Comparison of ENCODE assay signal across 8 cellular contexts in the genomic region with DNA sequence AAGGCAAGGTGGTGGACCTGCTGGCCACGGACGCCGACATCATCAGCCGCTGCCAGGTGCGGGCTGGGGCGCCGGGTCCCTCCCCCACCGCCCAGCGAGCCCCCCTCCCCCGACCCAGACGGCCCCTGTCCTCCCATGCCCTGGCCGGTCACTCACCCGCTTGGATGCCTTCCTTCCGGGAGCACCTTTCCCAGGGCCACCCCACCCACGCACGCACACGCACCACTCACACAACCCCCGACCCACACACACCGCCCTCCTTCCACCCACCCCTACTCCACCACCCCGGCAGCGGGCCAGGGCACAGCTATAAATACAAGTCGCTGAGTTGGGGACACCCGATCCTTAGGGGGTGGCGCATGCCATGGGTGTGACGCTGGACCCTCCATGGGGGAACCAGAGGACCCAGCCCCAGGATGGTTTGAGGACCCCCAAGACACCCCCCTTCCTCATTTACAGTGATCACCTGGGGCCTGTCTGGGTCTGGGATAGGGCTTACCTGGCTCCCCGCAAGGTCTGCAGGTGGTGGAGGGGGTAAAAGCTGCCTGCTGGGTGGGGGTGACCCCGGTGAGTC. TPM values are rescaled to one million over a fixed set of nuclear protein-coding genes. Genes with fewer than 3 reads are reported as not detected.
DNase-seq lines count a peak whose midpoint lies in the region; ATAC-seq and TF ChIP-seq lines count a peak whose summit lies in the region.

No MANE protein-coding gene starts in this region.

- H3K4me3 ChIP-seq in CD4-positive, CD25-positive, alpha-beta regulatory T cell (ENCODE audit: low read depth, low read length) = no peak overlapping the region

- peaks cover 0 to 7% (median 0%) of the 10 kb centered on the region in 4 donors for H3K4me1 Mint-ChIP-seq in CD4-positive, CD25-positive, alpha-beta regulatory T cell
- no peaks in the 10 kb centered on the region for H3K4me1 Mint-ChIP-seq in activated naive CD8-positive, alpha-beta T cell treated with anti-CD3 and anti-CD28 coated beads for 36 hours
- no peaks in the 10 kb centered on the region for H3K4me1 Mint-ChIP-seq in immature natural killer cell
- peaks cover 5% of the 10 kb centered on the region in 2 donors for H3K4me1 Mint-ChIP-seq in stimulated activated naive B cell treated with anti-CD40 and anti-IgM and Interleukin-4, amounts not matched to agents 10 μg/mL and 1 μg/mL and 100 μg/mL, for 72 hours

- no peaks in the 10 kb centered on the region for H3K36me3 ChIP-seq in CD4-positive, CD25-positive, alpha-beta regulatory T cell (ENCODE audit: control insufficient read depth, insufficient read depth, low read length)

- no peaks in the 10 kb centered on the region for H3K9me3 ChIP-seq in CD4-positive, CD25-positive, alpha-beta regulatory T cell (ENCODE audit: control insufficient read depth in 2 of 2, low read length in 2 of 2)

- H3K27ac Mint-ChIP-seq in CD4-positive, CD25-positive, alpha-beta regulatory T cell = no peak overlapping the region
- H3K27ac Mint-ChIP-seq in activated naive CD8-positive, alpha-beta T cell treated with anti-CD3 and anti-CD28 coated beads for 36 hours = no peak overlapping the region
- no peak overlapping the region for H3K27ac Mint-ChIP-seq in immature natural killer cell
- peak overlapping the region; percentile 76 for H3K27ac Mint-ChIP-seq in stimulated activated naive B cell treated with anti-CD40 and anti-IgM and Interleukin-4, amounts not matched to agents 10 μg/mL and 1 μg/mL and 100 μg/mL, for 72 hours

- peak in 2 of 3 donors; percentile 9 to 11 for DNase-seq in CD4-positive, CD25-positive, alpha-beta regulatory T cell
- DNase-seq in activated naive CD8-positive, alpha-beta T cell treated with anti-CD3 and anti-CD28 coated beads for 36 hours = no peak
- DNase-seq in immature natural killer cell = peak in 1 of 3 donors; percentile 20
- DNase-seq in stimulated activated naive B cell treated with anti-CD40 and anti-IgM and Interleukin-4, amounts not matched to agents 10 μg/mL and 1 μg/mL and 100 μg/mL, for 72 hours = no peak
- DNase-seq in OCI-M1 (lab: John Stamatoyannopoulos, UW) = no peak

- no peak for TF ChIP-seq EP300 in Ishikawa (IDR thresholded peaks at IDR 0.05; ENCODE audit: borderline replicate concordance)

- H3K27me3 Mint-ChIP-seq in CD4-positive, CD25-positive, alpha-beta regulatory T cell = peaks cover 4% of the 10 kb centered on the region
- H3K27me3 Mint-ChIP-seq in activated naive CD8-positive, alpha-beta T cell treated with anti-CD3 and anti-CD28 coated beads for 36 hours = no peaks in the 10 kb centered on the region
- H3K27me3 Mint-ChIP-seq in immature natural killer cell (ENCODE audit: low read depth in 3 of 3) = peaks cover 1 to 3% (median 2%) of the 10 kb centered on the region in 3 donors
- H3K27me3 Mint-ChIP-seq in stimulated activated naive B cell treated with anti-CD40 and anti-IgM and Interleukin-4, amounts not matched to agents 10 μg/mL and 1 μg/mL and 100 μg/mL, for 72 hours = peaks cover 16 to 27% of the 10 kb centered on the region in 2 donors

- no peaks in the 10 kb centered on the region for H3K27me3 ChIP-seq in CD4-positive, CD25-positive, alpha-beta regulatory T cell (ENCODE audit: control insufficient read depth, insufficient read depth, low read length)

- no peaks in the 10 kb centered on the region for H3K9me3 Mint-ChIP-seq in CD4-positive, CD25-positive, alpha-beta regulatory T cell
- no peaks in the 10 kb centered on the region for H3K9me3 Mint-ChIP-seq in activated naive CD8-positive, alpha-beta T cell treated with anti-CD3 and anti-CD28 coated beads for 36 hours
- H3K9me3 Mint-ChIP-seq in immature natural killer cell = no peaks in the 10 kb centered on the region
- H3K9me3 Mint-ChIP-seq in stimulated activated naive B cell treated with anti-CD40 and anti-IgM and Interleukin-4, amounts not matched to agents 10 μg/mL and 1 μg/mL and 100 μg/mL, for 72 hours = no peaks in the 10 kb centered on the region

- H3K36me3 Mint-ChIP-seq in CD4-positive, CD25-positive, alpha-beta regulatory T cell = no peaks in the 10 kb centered on the region
- H3K36me3 Mint-ChIP-seq in activated naive CD8-positive, alpha-beta T cell treated with anti-CD3 and anti-CD28 coated beads for 36 hours = no peaks in the 10 kb centered on the region
- no peaks in the 10 kb centered on the region for H3K36me3 Mint-ChIP-seq in immature natural killer cell
- peaks cover 0 to 6% of the 10 kb centered on the region in 2 donors for H3K36me3 Mint-ChIP-seq in stimulated activated naive B cell treated with anti-CD40 and anti-IgM and Interleukin-4, amounts not matched to agents 10 μg/mL and 1 μg/mL and 100 μg/mL, for 72 hours

- peak overlapping the region in 3 of 4 donors; percentile 44 to 73 (median 57) for H3K4me3 Mint-ChIP-seq in CD4-positive, CD25-positive, alpha-beta regulatory T cell
- H3K4me3 Mint-ChIP-seq in activated naive CD8-positive, alpha-beta T cell treated with anti-CD3 and anti-CD28 coated beads for 36 hours = peak overlapping the region; percentile 54
- peak overlapping the region in 4 of 5 donors; percentile 35 to 67 (median 54) for H3K4me3 Mint-ChIP-seq in immature natural killer cell
- peak overlapping the region; percentile 53 to 58 for H3K4me3 Mint-ChIP-seq in stimulated activated naive B cell treated with anti-CD40 and anti-IgM and Interleukin-4, amounts not matched to agents 10 μg/mL and 1 μg/mL and 100 μg/mL, for 72 hours

- peaks cover 14% of the 10 kb centered on the region for H3K4me1 ChIP-seq in CD4-positive, CD25-positive, alpha-beta regulatory T cell (ENCODE audit: control insufficient read depth, insufficient read depth, low read length, poor library complexity, severe bottlenecking)

- TF ChIP-seq RAD21 in Ishikawa (IDR thresholded peaks at IDR 0.05; ENCODE audit: low read depth) = no peak

- no peak overlapping the region for H3K27ac ChIP-seq in CD4-positive, CD25-positive, alpha-beta regulatory T cell (ENCODE audit: insufficient read depth, low read length, poor library complexity, severe bottlenecking)

- peak in 1 of 2 donors; percentile 3 for ATAC-seq in CD4-positive, CD25-positive, alpha-beta regulatory T cell (ENCODE audit: low read depth in 2 of 2)
- ATAC-seq in stimulated activated naive B cell treated with anti-CD40 and anti-IgM and Interleukin-4, amounts not matched to agents 10 μg/mL and 1 μg/mL and 100 μg/mL, for 72 hours (replicated peaks) = peak; percentile 8 to 15
- no peak for ATAC-seq in HG02678 (IDR thresholded peaks at IDR 0.05; ENCODE audit: unreplicated experiment)
- ATAC-seq in GM19324 (IDR thresholded peaks at IDR 0.05; ENCODE audit: low FRiP score, unreplicated experiment) = no peak

TF ChIP-seq in Ishikawa, 13 proteins besides CTCF, POLR2A, EP300 and RAD21:
- TF ChIP-seq EGR1 (IDR thresholded peaks at IDR 0.05) (peak; percentile 85), NFIC (IDR thresholded peaks at IDR 0.05) (no peak), ZBTB7A (IDR thresholded peaks at IDR 0.05; ENCODE audit: low read depth) (peak; percentile 71; the same call in 1 of the 2 replicates)

RNA-seq across cellular contexts. Expression of a gene that starts 0.5 kb away (rescaled TPM):
- total RNA-seq in CD4-positive, CD25-positive, alpha-beta regulatory T cell = 1.9 TPM
- 1 to 10 TPM in 2 of 4 donors, under 1 TPM in 2; 0.10 to 1.7 (median 1.0) TPM for polyA plus RNA-seq in CD4-positive, CD25-positive, alpha-beta regulatory T cell
- total RNA-seq in activated naive CD8-positive, alpha-beta T cell treated with anti-CD3 and anti-CD28 coated beads for 36 hours = 1 to 10 TPM in 1 of 2 experiments, under 1 TPM in 1; 0.87 to 1.7 TPM
- 1 to 10 TPM in 2 of 3 donors, under 1 TPM in 1; 0.43 to 2.4 (median 1.2) TPM for polyA plus RNA-seq in immature natural killer cell

RNA-seq across cellular contexts. Expression of a gene that starts 28.5 kb away (rescaled TPM):
- 82.6 TPM for total RNA-seq in CD4-positive, CD25-positive, alpha-beta regulatory T cell
- polyA plus RNA-seq in CD4-positive, CD25-positive, alpha-beta regulatory T cell = 100 to 1,000 TPM; 234 to 281 (median 246) TPM
- total RNA-seq in activated naive CD8-positive, alpha-beta T cell treated with anti-CD3 and anti-CD28 coated beads for 36 hours = 100 to 1,000 TPM; 137 to 147 TPM
- polyA plus RNA-seq in immature natural killer cell = 100 to 1,000 TPM; 155 to 321 (median 203) TPM

RNA-seq across cellular contexts. Expression of a gene that starts 35.1 kb away (rescaled TPM):
- 74.3 TPM for total RNA-seq in CD4-positive, CD25-positive, alpha-beta regulatory T cell
- 1 to 10 TPM; 4.2 to 8.9 (median 6.6) TPM for polyA plus RNA-seq in CD4-positive, CD25-positive, alpha-beta regulatory T cell
- total RNA-seq in activated naive CD8-positive, alpha-beta T cell treated with anti-CD3 and anti-CD28 coated beads for 36 hours = 10 to 100 TPM; 67.8 TPM
- 1 to 10 TPM in 2 of 3 donors, not detected in 1; 1.5 to 2.5 TPM for polyA plus RNA-seq in immature natural killer cell

Comparison
In these comparisons a context has a peak if more than half of its experiments do, and no peak if none do; other contexts are left out.
1. ATAC-seq: peak in stimulated activated naive B cell treated with anti-CD40 and anti-IgM and Interleukin-4, amounts not matched to agents 10 μg/mL and 1 μg/mL and 100 μg/mL, for 72 hours (2 of 2); none in HG02678 (single experiment) and GM19324 (single experiment).
2. DNase-seq: peak in CD4-positive, CD25-positive, alpha-beta regulatory T cell (2 of 3); none in activated naive CD8-positive, alpha-beta T cell treated with anti-CD3 and anti-CD28 coated beads for 36 hours (single experiment), stimulated activated naive B cell treated with anti-CD40 and anti-IgM and Interleukin-4, amounts not matched to agents 10 μg/mL and 1 μg/mL and 100 μg/mL, for 72 hours (single experiment) and OCI-M1 (single experiment).
3. Peak in every context shown above with its lines, with median percentiles within 50 percentile points of each other: H3K4me3 Mint-ChIP-seq.